18 cellular contexts compared by ENCODE assay signal in genomic region chr7:112138453-112138852, GRCh38.
"Had no signal": no experiment of that assay in that cellular context is flagged by ENCODE, and none has a peak within 500 bp of the region (broad histone marks: within the 10 kb centered on the region; RNA-seq: fewer than 3 reads in every experiment).

No MANE protein-coding gene starts in this region.

- H3K36me3 ChIP-seq: lower lobe of right lung, right lobe of liver, stomach, thyroid gland had no signal

- H3K4me1 ChIP-seq: thyroid gland had no signal

- DNase-seq: dorsolateral prefrontal cortex; effector CD4-positive, alpha-beta T cell; left ventricle myocardium superior; lower lobe of right lung; naive thymus-derived CD8-positive, alpha-beta T cell; nephron progenitor cell; nucleus accumbens; posterior cingulate gyrus; retina; right lobe of liver; small intestine; stimulated activated CD4-positive, alpha-beta T cell treated with anti-CD3 and anti-CD28 coated beads, Interleukin-12 subunit alpha, Interleukin-12 subunit beta, amount 100 ng/mL, for 4 hours; stimulated activated CD4-positive, alpha-beta T cell treated with anti-CD3 and anti-CD28 coated beads, Interleukin-1b, Interleukin-23, amount 100 ng/mL, for 48 hours; stimulated activated CD4-positive, alpha-beta T cell treated with anti-CD3 and anti-CD28 coated beads, Interleukin-4, amount 100 ng/mL, for 1 hour; stomach; thyroid gland had no signal

- H3K4me3 Mint-ChIP-seq: naive thymus-derived CD8-positive, alpha-beta T cell; nephron progenitor cell; stimulated activated effector memory CD8-positive, alpha-beta T cell treated with anti-CD3 and anti-CD28 coated beads, Interleukin-12 subunit alpha, Interleukin-12 subunit beta, amount 100 ng/mL, for 72 hours; type B pancreatic cell had no signal

- H3K9me3 Mint-ChIP-seq: naive thymus-derived CD8-positive, alpha-beta T cell; nephron progenitor cell; stimulated activated effector memory CD8-positive, alpha-beta T cell treated with anti-CD3 and anti-CD28 coated beads, Interleukin-12 subunit alpha, Interleukin-12 subunit beta, amount 100 ng/mL, for 72 hours; type B pancreatic cell had no signal

- H3K27me3 ChIP-seq: dorsolateral prefrontal cortex, right lobe of liver, stomach, thyroid gland had no signal

- H3K4me3 ChIP-seq: dorsolateral prefrontal cortex, lower lobe of right lung, right lobe of liver, stomach, thyroid gland had no signal

- H3K27ac Mint-ChIP-seq: nephron progenitor cell; stimulated activated effector memory CD8-positive, alpha-beta T cell treated with anti-CD3 and anti-CD28 coated beads, Interleukin-12 subunit alpha, Interleukin-12 subunit beta, amount 100 ng/mL, for 72 hours; type B pancreatic cell had no signal

- ATAC-seq: left ventricle myocardium superior; lower lobe of right lung; naive thymus-derived CD8-positive, alpha-beta T cell; right lobe of liver; stimulated activated effector memory CD8-positive, alpha-beta T cell treated with anti-CD3 and anti-CD28 coated beads, Interleukin-12 subunit alpha, Interleukin-12 subunit beta, amount 100 ng/mL, for 72 hours had no signal

- H3K27me3 Mint-ChIP-seq: type B pancreatic cell had no signal

- H3K4me1 Mint-ChIP-seq: naive thymus-derived CD8-positive, alpha-beta T cell; stimulated activated effector memory CD8-positive, alpha-beta T cell treated with anti-CD3 and anti-CD28 coated beads, Interleukin-12 subunit alpha, Interleukin-12 subunit beta, amount 100 ng/mL, for 72 hours had no signal

- H3K9me3 ChIP-seq: lower lobe of right lung, right lobe of liver, stomach, thyroid gland had no signal

- H3K27ac ChIP-seq: lower lobe of right lung, right lobe of liver, stomach, thyroid gland had no signal
